ENCODE assay signal across 8 cellular contexts in the genomic region with DNA sequence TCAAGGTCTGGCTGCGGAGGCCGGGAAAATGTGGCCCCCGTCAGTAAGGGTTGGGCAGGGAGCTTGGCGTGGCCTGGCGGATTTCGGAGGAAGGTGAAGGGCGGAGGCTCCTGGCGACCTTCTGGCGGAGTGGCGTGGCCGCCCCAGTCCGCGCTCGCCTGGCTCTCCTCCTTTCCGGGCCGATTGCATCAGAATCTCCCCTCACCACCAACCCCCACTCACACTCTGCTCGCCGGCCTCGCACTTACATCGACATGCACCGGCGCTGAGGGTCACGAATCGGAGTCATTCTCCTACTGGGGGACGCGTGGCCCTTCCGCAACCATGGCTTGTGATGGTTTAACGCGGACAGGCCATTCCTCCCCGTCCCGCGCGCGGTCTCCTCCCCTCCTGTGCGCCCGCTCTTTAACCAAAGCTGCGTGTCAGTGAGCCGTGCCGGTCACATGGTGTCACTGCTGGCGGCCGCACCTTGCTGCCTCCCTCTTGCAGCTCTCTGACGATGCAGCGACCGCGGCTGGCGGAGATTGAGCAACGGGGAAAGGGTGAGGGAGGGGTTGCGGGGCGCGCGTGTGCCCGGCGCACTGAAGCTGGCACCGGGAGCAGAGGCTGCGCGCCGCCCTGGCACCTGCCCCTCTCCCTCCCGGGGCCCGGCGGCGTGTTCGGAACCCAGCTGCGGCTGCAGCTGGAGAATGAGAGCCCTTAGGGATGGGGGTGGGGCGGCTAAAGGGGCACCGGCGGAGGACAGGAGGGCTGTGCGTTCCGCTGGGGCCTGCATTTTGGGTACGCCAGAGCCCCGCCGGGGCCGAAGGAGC. TPM values are rescaled to one million over a fixed set of nuclear protein-coding genes. Genes with fewer than 3 reads are reported as not detected.
DNase-seq lines count a peak whose midpoint lies in the region; ATAC-seq, FAIRE-seq and TF ChIP-seq lines count a peak whose summit lies in the region.

A gene (minus strand): TSS at position 427 of the 812 bp plus-strand sequence. CDS start 29,243 bp downstream, outside the sequence.

- H3K27ac ChIP-seq in iPS DF 6.9 (ENCODE audit: low read length) (peak within 1 kb of the TSS; percentile 6), gastrocnemius medialis (peak within 1 kb of the TSS; percentile 91 to 98 (median 93))

- intact Hi-C loops in gastrocnemius medialis (cut with DNase I; ENCODE audit: low total_unique reads), result loop anchor here (1.0 to 10.0 kb wide), 9 partner anchors 103 to 1886 kb away; a partner anchor contains a TSS

- H3K9me3 ChIP-seq in iPS DF 6.9 (ENCODE audit: control insufficient read depth, insufficient read depth, low read length) (no peaks in the 10 kb centered on the region), gastrocnemius medialis (no peaks in the 10 kb centered on the region)

- TF ChIP-seq CTCF in astrocyte of the cerebellum (IDR thresholded peaks at IDR 0.05; ENCODE audit: low read depth, low read length, missing control alignments) (no peak), gastrocnemius medialis (IDR thresholded peaks at IDR 0.05 in 4 of 5, conservative IDR thresholded peaks at IDR 0.05 in 1 of 5) (peak in 1 of 5 experiments; percentile 10), D721Med (IDR thresholded peaks at IDR 0.05; ENCODE audit: insufficient read depth, missing control alignments) (no peak)

- H3K36me3 ChIP-seq in iPS DF 6.9 (ENCODE audit: control insufficient read depth, insufficient read depth, low read length), result no peaks in the 10 kb centered on the region
- no peaks in the 10 kb centered on the region for H3K36me3 ChIP-seq in gastrocnemius medialis

- peak; percentile 88 for FAIRE-seq in GM12892 (lab: Jason Lieb, UNC)
- FAIRE-seq in D721Med (lab: Jason Lieb, UNC), result no peak

- WGBS in iPS DF 6.9 (ENCODE audit: insufficient coverage, insufficient read length), result no CpG with 5 or more reads among the region's 72 CpGs

- DNase-seq in GM12892 (ENCODE audit: insufficient read length) (peak; percentile 58), NCI-H1417 (lab: John Stamatoyannopoulos, UW) (peak; percentile 92 to 97 (median 95)), T-helper 2 cell (peak; percentile 72 to 97 (median 88)), astrocyte of the cerebellum (ENCODE audit: low read depth) (no peak), iPS DF 6.9 (ENCODE audit: low read depth, low spot score) (no peak), gastrocnemius medialis (peak; percentile 92 to 94), D721Med (ENCODE audit: insufficient read length, low spot score) (no peak)

- no peaks in the 10 kb centered on the region for H3K4me1 ChIP-seq in iPS DF 6.9 (ENCODE audit: control insufficient read depth, insufficient read depth, low read length)
- H3K4me1 ChIP-seq in gastrocnemius medialis, result peaks cover 7 to 18% of the 10 kb centered on the region in 2 donors

- TF ChIP-seq POLR2A in GM12892 (IDR thresholded peaks at IDR 0.05; ENCODE audit: low read depth, low read length), result peak; percentile 82
- peak; percentile 84 to 96 for TF ChIP-seq POLR2A in gastrocnemius medialis (IDR thresholded peaks at IDR 0.05)

- ATAC-seq in HG02759 (IDR thresholded peaks at IDR 0.05; ENCODE audit: unreplicated experiment), result peak; percentile 68
- ATAC-seq in gastrocnemius medialis, result peak; percentile 74

- H3K4me3 ChIP-seq in astrocyte of the cerebellum (ENCODE audit: low read depth, low read length) (peak within 1 kb of the TSS; percentile 79), iPS DF 6.9 (ENCODE audit: low read length) (peak within 1 kb of the TSS; percentile 85), gastrocnemius medialis (peak within 1 kb of the TSS; percentile 62 to 78 (median 70))

- H3K27me3 ChIP-seq in iPS DF 6.9 (ENCODE audit: control insufficient read depth, insufficient read depth, low read length) (no peaks in the 10 kb centered on the region), gastrocnemius medialis (no peaks in the 10 kb centered on the region)

- in situ Hi-C loops in astrocyte of the cerebellum (cut with HindIII; ENCODE audit: low sequenced_read_pairs), result no loop called here
- in situ Hi-C loops in gastrocnemius medialis (cut with MboI; ENCODE audit: low sequenced_read_pairs in 4 of 4), result no loop called here

RNA-seq across cellular contexts. Expression of the gene that starts here (rescaled TPM):
- 56.2 TPM for polyA plus RNA-seq in GM12892 (2012; ENCODE audit: missing spikeins)
- 100 to 1,000 TPM; 237 to 472 (median 339) TPM for total RNA-seq in gastrocnemius medialis

Comparison
In these comparisons a context has a peak if more than half of its experiments do, and no peak if none do; other contexts are left out.
1. DNase-seq: peak in GM12892 (single experiment), NCI-H1417 (3 of 3), T-helper 2 cell (5 of 5) and gastrocnemius medialis (2 of 2); none in astrocyte of the cerebellum (single experiment), iPS DF 6.9 (single experiment) and D721Med (single experiment).
2. Peak in every context shown above with its lines, with median percentiles within 50 percentile points of each other: H3K4me3 ChIP-seq.